In the genomic region with DNA sequence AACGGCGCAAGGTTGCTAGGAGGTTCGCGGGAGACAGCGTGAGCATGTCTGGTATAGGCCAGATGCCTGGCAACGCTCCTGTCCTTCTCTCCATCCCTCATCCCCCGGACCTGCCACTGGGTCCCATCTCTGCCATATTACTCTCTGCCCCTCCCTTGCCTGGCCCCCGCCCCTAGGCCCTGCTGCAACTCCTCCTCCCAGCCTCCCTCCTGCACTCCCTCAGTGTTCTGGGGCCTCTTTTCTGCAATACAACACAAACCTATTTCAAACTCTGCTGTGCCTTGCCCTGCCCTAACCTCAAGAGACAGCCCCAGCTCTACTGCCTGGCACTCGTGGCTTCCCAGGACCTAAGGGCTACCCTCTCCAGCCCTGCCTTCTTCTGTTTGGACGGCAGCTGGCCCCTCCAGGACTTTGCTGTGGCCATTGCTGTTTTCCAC, we compare ENCODE assay signal across 19 cellular contexts. TPM values are rescaled to one million over a fixed set of nuclear protein-coding genes. Genes with fewer than 3 reads are reported as not detected.
DNase-seq lines count a peak whose midpoint lies in the region; ATAC-seq and TF ChIP-seq lines count a peak whose summit lies in the region.
"Had no signal": no experiment of that assay in that cellular context is flagged by ENCODE, and none has a peak within 500 bp of the region (broad histone marks: within the 10 kb centered on the region; RNA-seq: fewer than 3 reads in every experiment).

No MANE protein-coding gene starts in this region.

- TF ChIP-seq POLR2A in HCT116 (IDR thresholded peaks at IDR 0.05; ENCODE audit: borderline replicate concordance, extremely low read depth, insufficient read depth, insufficient read length): no peak
- no peak for TF ChIP-seq POLR2A in spleen (IDR thresholded peaks at IDR 0.05)

- H3K27me3 Mint-ChIP-seq in T-helper 17 cell: no peaks in the 10 kb centered on the region
- H3K27me3 Mint-ChIP-seq: activated naive CD8-positive, alpha-beta T cell; memory B cell had no signal

- H3K27ac Mint-ChIP-seq in T-helper 17 cell: peak overlapping the region; percentile 47
- H3K27ac Mint-ChIP-seq: activated naive CD8-positive, alpha-beta T cell; dendritic cell treated with granulocyte-macrophage colony-stimulating factor and Interleukin-4, amounts not matched to agents 40 ng/mL and 50 ng/mL, for 4 days; GM23338; memory B cell; natural killer cell had no signal

- peaks cover 10% of the 10 kb centered on the region for H3K4me1 Mint-ChIP-seq in T-helper 17 cell

- intact Hi-C loops in HCT116 (cut with micrococcal nuclease) (no loop called here), spleen (cut with DNase I; ENCODE audit: low total_unique reads) (no loop called here)

- H3K9ac ChIP-seq in HCT116 (ENCODE audit: low read length): no peak overlapping the region

- TF ChIP-seq RAD21 in HCT116 (IDR thresholded peaks at IDR 0.05; ENCODE audit: low read depth): no peak

- H3K4me3 ChIP-seq in HCT116 (replicated peaks in 1 of 2; ENCODE audit: low read depth in 1 of 2, low read length in 2 of 2) (no peak overlapping the region), fibroblast of mammary gland (ENCODE audit: control insufficient read depth, low read depth, low read length) (no peak overlapping the region), spleen (no peak overlapping the region)
- H3K4me3 ChIP-seq: breast epithelium, GM23338, psoas muscle had no signal

- peaks cover 3 to 4% of the 10 kb centered on the region in 2 experiments; a peak in 1 of 4 replicates for H3K36me3 ChIP-seq in HCT116 (ENCODE audit: control insufficient read depth in 1 of 2, insufficient read depth in 2 of 2, low read length in 2 of 2)
- peaks cover 0 to 64% (median 22%) of the 10 kb centered on the region in 6 donors for H3K36me3 ChIP-seq in spleen
- H3K36me3 ChIP-seq: breast epithelium had no signal

- POLR2A ChIA-PET in HCT116 (lab: Charles Lee): no interaction called here

- no peaks in the 10 kb centered on the region for H4K20me1 ChIP-seq in HCT116 (ENCODE audit: insufficient read depth)

- H2AFZ ChIP-seq in HCT116 (ENCODE audit: low read depth, low read length, poor library complexity, severe bottlenecking): no peak overlapping the region
- H2AFZ ChIP-seq: GM23338 had no signal

- H3K27me3 ChIP-seq in HCT116 (ENCODE audit: insufficient read depth, low read length) (no peaks in the 10 kb centered on the region), spleen (replicated peaks in 1 of 7) (no peaks in the 10 kb centered on the region)
- H3K27me3 ChIP-seq: breast epithelium had no signal

- no peaks in the 10 kb centered on the region for H3K9me3 ChIP-seq in HCT116 (ENCODE audit: control insufficient read depth in 1 of 2, insufficient read depth in 1 of 2, low read depth in 1 of 2, low read length in 2 of 2)
- no peaks in the 10 kb centered on the region for H3K9me3 ChIP-seq in T-helper 17 cell (ENCODE audit: control insufficient read depth, low read length, poor library complexity, severe bottlenecking)
- H3K9me3 ChIP-seq in spleen: no peaks in the 10 kb centered on the region
- H3K9me3 ChIP-seq: breast epithelium, psoas muscle had no signal

- H3K36me3 Mint-ChIP-seq in T-helper 17 cell (ENCODE audit: low read depth): no peaks in the 10 kb centered on the region
- H3K36me3 Mint-ChIP-seq: activated naive CD8-positive, alpha-beta T cell; natural killer cell had no signal

- H3K4me2 ChIP-seq in HCT116 (ENCODE audit: low read length): no peak overlapping the region
- H3K4me2 ChIP-seq: GM23338 had no signal

- RAD21 ChIA-PET in HCT116 (lab: Charles Lee; ENCODE audit: low non-redundant PET in 1 of 2, low total read pairs in 2 of 2, uncharacterized antibody in 2 of 2, unreplicated experiment in 2 of 2): no interaction called here

- no TSS peak for BruUV-seq in HCT116 (replicated peaks; lab: Mats Ljungman, UMichigan)

- CTCF ChIA-PET in HCT116 (lab: Charles Lee): no interaction called here

- ATAC-seq in HCT116 (peak; percentile 21), T-helper 17 cell (no peak), HG02588 (IDR thresholded peaks at IDR 0.05; ENCODE audit: unreplicated experiment) (no peak)
- ATAC-seq: GM23338, natural killer cell had no signal

- DNase-seq in HCT116 (ENCODE audit: low read depth, low spot score) (no peak), T-helper 17 cell (no peak), fibroblast of mammary gland (ENCODE audit: low read depth) (peak; percentile 28), spleen (peak; percentile 54), medulla oblongata (ENCODE audit: extremely low spot score) (no peak), NCI-H2227 (lab: John Stamatoyannopoulos, UW; ENCODE audit: unreplicated experiment) (no peak), DMS114 treated with DMSO at 0.1 percent for 48 hours (lab: John Stamatoyannopoulos, UW; ENCODE audit: unreplicated experiment) (no peak)
- DNase-seq: activated CD8-positive, alpha-beta memory T cell treated with anti-CD3 and anti-CD28 coated beads for 24 hours; foreskin melanocyte; natural killer cell; NCI-H1436; psoas muscle; stimulated activated CD8-positive, alpha-beta memory T cell treated with anti-CD3 and anti-CD28 coated beads, Interleukin-4, amount 100 ng/mL, for 48 hours had no signal

- no peak for TF ChIP-seq CTCF in HCT116 (IDR thresholded peaks at IDR 0.05 in 2 of 3, conservative IDR thresholded peaks at IDR 0.05 in 1 of 3; ENCODE audit: borderline replicate concordance in 1 of 3, insufficient read depth in 1 of 3, low read depth in 2 of 3, low read length in 2 of 3)
- no peak for TF ChIP-seq CTCF in fibroblast of mammary gland (conservative IDR thresholded peaks at IDR 0.05; ENCODE audit: control insufficient read depth, insufficient read depth, low read depth, low read length)
- no peak for TF ChIP-seq CTCF in spleen (IDR thresholded peaks at IDR 0.05 in 8 of 11, conservative IDR thresholded peaks at IDR 0.05 in 3 of 11)

- no peaks in the 10 kb centered on the region for H3K9me2 ChIP-seq in HCT116 (ENCODE audit: insufficient read depth)

- H3K79me2 ChIP-seq in HCT116 (ENCODE audit: insufficient read depth, low read length): no peaks in the 10 kb centered on the region

- H3K27ac ChIP-seq in HCT116 (ENCODE audit: low read depth, low read length): no peak overlapping the region
- H3K27ac ChIP-seq in spleen: no peak overlapping the region

- H3K4me1 ChIP-seq in HCT116 (ENCODE audit: control insufficient read depth in 1 of 2, insufficient read depth in 2 of 2, low read length in 2 of 2) (no peaks in the 10 kb centered on the region; a peak in 1 of 4 replicates), spleen (peaks cover 16 to 37% (median 29%) of the 10 kb centered on the region in 6 donors)

- H3K4me3 Mint-ChIP-seq in T-helper 17 cell: no peak overlapping the region
- H3K4me3 Mint-ChIP-seq: activated naive CD8-positive, alpha-beta T cell; dendritic cell treated with granulocyte-macrophage colony-stimulating factor and Interleukin-4, amounts not matched to agents 40 ng/mL and 50 ng/mL, for 4 days; GM23338; memory B cell; natural killer cell had no signal

- 90 to 98% (median 94%) methylated on average over 10 of the region's 10 CpGs for WGBS in spleen, 5 donors

TF ChIP-seq in HCT116, 20 proteins besides CTCF, POLR2A, EP300 and RAD21 (continues in another document):
- TF ChIP-seq ZNF274 (IDR thresholded peaks at IDR 0.05; ENCODE audit: low read depth, low read length): no peak
- TF ChIP-seq, protein P1, sequence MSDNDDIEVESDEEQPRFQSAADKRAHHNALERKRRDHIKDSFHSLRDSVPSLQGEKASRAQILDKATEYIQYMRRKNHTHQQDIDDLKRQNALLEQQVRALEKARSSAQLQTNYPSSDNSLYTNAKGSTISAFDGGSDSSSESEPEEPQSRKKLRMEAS (IDR thresholded peaks at IDR 0.05): no peak
- peak; percentile 33; the same call in 1 of the 2 replicates for TF ChIP-seq POLR2AphosphoS5 (IDR thresholded peaks at IDR 0.05; ENCODE audit: low read depth, low read length)
- no peak for TF ChIP-seq ELF1 (IDR thresholded peaks at IDR 0.05; ENCODE audit: borderline replicate concordance, low read depth)
- TF ChIP-seq SIN3A (IDR thresholded peaks at IDR 0.05; ENCODE audit: low read depth): no peak
- TF ChIP-seq SRF (IDR thresholded peaks at IDR 0.05; ENCODE audit: low read depth): no peak

RNA-seq across cellular contexts. Expression of a gene that starts 8.9 kb away (rescaled TPM):
- total RNA-seq in HCT116 (2021; ENCODE audit: unreplicated experiment) (144 TPM), T-helper 17 cell (1 to 10 TPM; 1.2 to 5.0 TPM), spleen (10 to 100 TPM; 13.0 to 26.5 (median 17.6) TPM)
- 110 and 117 TPM in 2 replicates for polyA plus RNA-seq in HCT116 (2012)
- polyA plus RNA-seq in spleen: 10 to 100 TPM in 1 of 3 donors, 1 to 10 TPM in 2; 6.8 to 16.3 (median 7.6) TPM

RNA-seq across cellular contexts. Expression of a gene that starts 15.0 kb away (rescaled TPM):
- total RNA-seq in HCT116 (2021; ENCODE audit: unreplicated experiment) (153 TPM), T-helper 17 cell (10 to 100 TPM in 1 of 2 donors, 1 to 10 TPM in 1; 6.8 to 16.2 TPM), spleen (100 to 1,000 TPM in 3 of 7 donors, 10 to 100 TPM in 4; 44.8 to 220 (median 86.4) TPM)
- polyA plus RNA-seq in HCT116 (2012): 152 and 163 TPM in 2 replicates
- polyA plus RNA-seq in spleen: 100 to 1,000 TPM in 1 of 3 donors, 10 to 100 TPM in 2; 42.5 to 125 (median 59.2) TPM

RNA-seq across cellular contexts. Expression of a gene that starts 27.2 kb away (rescaled TPM):
- total RNA-seq in HCT116 (2021; ENCODE audit: unreplicated experiment) (8.0 TPM), T-helper 17 cell (1 to 10 TPM; 5.1 to 8.0 TPM), spleen (100 to 1,000 TPM; 111 to 231 (median 149) TPM)
- 3.3 and 3.7 TPM in 2 replicates for polyA plus RNA-seq in HCT116 (2012)
- 100 to 1,000 TPM in 1 of 3 donors, 10 to 100 TPM in 2; 69.9 to 144 (median 98.4) TPM for polyA plus RNA-seq in spleen

RNA-seq across cellular contexts. Expression of a gene that starts 34.4 kb away (rescaled TPM):
- total RNA-seq in HCT116 (2021; ENCODE audit: unreplicated experiment): 141 TPM
- 267 and 489 TPM in 2 replicates for polyA plus RNA-seq in HCT116 (2012)
- 10 to 100 TPM; 58.6 to 66.9 TPM for total RNA-seq in T-helper 17 cell
- 100 to 1,000 TPM in 2 of 7 donors, 10 to 100 TPM in 5; 68.9 to 126 (median 91.8) TPM for total RNA-seq in spleen
- polyA plus RNA-seq in spleen: 10 to 100 TPM; 68.9 to 99.4 (median 92.9) TPM

RNA-seq across cellular contexts. Expression of a gene that starts 35.8 kb away (rescaled TPM):
- 39.9 TPM for total RNA-seq in HCT116 (2021; ENCODE audit: unreplicated experiment)
- polyA plus RNA-seq in HCT116 (2012): 28.9 and 29.4 TPM in 2 replicates
- total RNA-seq in T-helper 17 cell: 10 to 100 TPM; 32.0 to 40.1 TPM
- 1 to 10 TPM in 6 of 7 donors, not detected in 1; 2.6 to 5.3 (median 4.7) TPM for total RNA-seq in spleen
- polyA plus RNA-seq in spleen: 1 to 10 TPM; 1.7 to 5.7 (median 3.9) TPM

Comparison
In these comparisons a context has a peak if more than half of its experiments do, and no peak if none do; other contexts are left out.
1. DNase-seq: peak in fibroblast of mammary gland (single experiment) and spleen (single experiment); none in HCT116 (single experiment), T-helper 17 cell (0 of 3), medulla oblongata (single experiment), NCI-H2227 (single experiment) and DMS114 treated with DMSO at 0.1 percent for 48 hours (single experiment).
2. RNA of a gene that starts 27.2 kb away (total RNA-seq): 111 to 231 TPM in spleen; 8.0 TPM in HCT116 (single experiment) and 5.1 to 8.0 TPM in T-helper 17 cell; every median in the first group is over 10 times any median in the second.